20 cellular contexts compared by ENCODE assay signal in genomic region chr10:62652114-62652513, GRCh38.
DNase-seq lines count a peak whose midpoint lies in the region; ATAC-seq, FAIRE-seq and TF ChIP-seq lines count a peak whose summit lies in the region.
"Had no signal": no experiment of that assay in that cellular context is flagged by ENCODE, and none has a peak within 500 bp of the region (broad histone marks: within the 10 kb centered on the region; RNA-seq: fewer than 3 reads in every experiment).

No MANE protein-coding gene starts in this region.

- TF ChIP-seq EP300 in GM12878 (IDR thresholded peaks at IDR 0.05; ENCODE audit: borderline replicate concordance in 1 of 2, control insufficient read depth in 1 of 2, low read depth in 2 of 2, low read length in 2 of 2) = no peak

- H3K36me3 Mint-ChIP-seq in stimulated activated memory B cell treated with anti-CD40 and anti-IgM and Interleukin-4, amounts not matched to agents 10 μg/mL and 1 μg/mL and 100 μg/mL, for 72 hours = no peaks in the 10 kb centered on the region

- H3K9me3 ChIP-seq in GM12878 (replicated peaks; ENCODE audit: control insufficient read depth, insufficient read depth, low read length) = peaks cover 5% of the 10 kb centered on the region; the same call in 2 of the 3 replicates
- H3K9me3 ChIP-seq: esophagus muscularis mucosa, transverse colon had no signal

- TF ChIP-seq POLR2A in GM12878 (IDR thresholded peaks at IDR 0.05; ENCODE audit: low read depth, low read length) = no peak

- no peak overlapping the region; the same call in 1 of the 2 replicates for H3K27ac ChIP-seq in GM12878 (ENCODE audit: control insufficient read depth, insufficient read depth)
- H3K27ac ChIP-seq: esophagus muscularis mucosa, hepatocyte, transverse colon had no signal

- H3K4me2 ChIP-seq in GM12878 (ENCODE audit: control insufficient read depth, insufficient read depth) = peak overlapping the region; percentile 56; the same call in 1 of the 2 replicates
- H3K4me2 ChIP-seq: hepatocyte had no signal

- no peaks in the 10 kb centered on the region for H3K27me3 ChIP-seq in GM12878 (replicated peaks in 1 of 2; ENCODE audit: control insufficient read depth in 2 of 2, insufficient read depth in 2 of 2, low read length in 1 of 2)
- H3K27me3 ChIP-seq: esophagus muscularis mucosa, hepatocyte, transverse colon had no signal

- SMC1A ChIA-PET in GM12878 (lab: Charles Lee; ENCODE audit: uncharacterized antibody, unreplicated experiment) = interaction anchor here (0.6 to 12.8 kb wide), 10 partner anchors 8 to 164 kb away, joined by 3 to 329 read pairs (median 4); partner anchors contain the start of gene EGR2

- H3K9me3 Mint-ChIP-seq in stimulated activated memory B cell treated with anti-CD40 and anti-IgM and Interleukin-4, amounts not matched to agents 10 μg/mL and 1 μg/mL and 100 μg/mL, for 72 hours = peaks cover 3% of the 10 kb centered on the region

- H3K9ac ChIP-seq in GM12878 (ENCODE audit: control insufficient read depth, insufficient read depth, low read length) = no peak overlapping the region

- CTCF ChIA-PET in GM12878 (lab: Yijun Ruan, JAX) = interaction anchor here (1.3 to 6.8 kb wide), 4 partner anchors 15 to 166 kb away, joined by 4 to 64 read pairs (median 23); no protein-coding TSS in a partner anchor

- H3K36me3 ChIP-seq in GM12878 (ENCODE audit: control insufficient read depth in 2 of 2, insufficient read depth in 2 of 2, low read length in 1 of 2) = no peaks in the 10 kb centered on the region
- H3K36me3 ChIP-seq: esophagus muscularis mucosa, transverse colon had no signal

- peak; percentile 20 for DNase-seq in activated CD4-positive, alpha-beta T cell treated with anti-CD3 and anti-CD28 coated beads for 48 hours
- DNase-seq in activated CD4-positive, alpha-beta T cell treated with anti-CD3 and anti-CD28 coated beads for 4 hours = no peak
- peak; percentile 73 for DNase-seq in LHCN-M2 (ENCODE audit: low read depth)
- DNase-seq in GM12878 (ENCODE audit: low read depth, low spot score) = no peak
- no peak for DNase-seq in Right ventricle myocardium superior
- DNase-seq: activated CD8-positive, alpha-beta memory T cell treated with anti-CD3 and anti-CD28 coated beads for 24 hours; activated naive CD4-positive, alpha-beta T cell; NCI-H1105 treated with DMSO at 0.1 percent for 48 hours; NCI-H2171; NK-92 treated with Interleukin-12 subunit alpha and Interleukin-12 subunit beta, amount 100 ng/mL, for 24 hours; nucleus accumbens; stimulated activated CD4-positive, alpha-beta T cell treated with anti-CD3 and anti-CD28 coated beads, Interleukin-4, amount 100 ng/mL, for 24 hours; transverse colon had no signal

- no peak for FAIRE-seq in GM12878 (lab: Jason Lieb, UNC)

- POLR2A ChIA-PET in GM12878 (lab: Charles Lee) = interaction anchor here (0.7 to 7.1 kb wide), 3 partner anchors 13 to 557 kb away, joined by 3 to 59 read pairs (median 8); no protein-coding TSS in a partner anchor

- in situ Hi-C loops in GM12878 (cut with MboI) = no loop called here

- TF ChIP-seq RAD21 in GM12878 (IDR thresholded peaks at IDR 0.05; ENCODE audit: insufficient read depth, low read depth, low read length) = no peak

- ATAC-seq in GM12878 (no peak), Right ventricle myocardium superior (ENCODE audit: poor library complexity) (no peak), GM19452 (IDR thresholded peaks at IDR 0.05; ENCODE audit: unreplicated experiment) (no peak), GM18861 (IDR thresholded peaks at IDR 0.05; ENCODE audit: unreplicated experiment) (no peak)
- no peak for ATAC-seq in stimulated activated memory B cell treated with anti-CD40 and anti-IgM and Interleukin-4, amounts not matched to agents 10 μg/mL and 1 μg/mL and 100 μg/mL, for 72 hours
- ATAC-seq: Right ventricle myocardium inferior, sciatic nerve had no signal

- no peaks in the 10 kb centered on the region for H3K27me3 Mint-ChIP-seq in stimulated activated memory B cell treated with anti-CD40 and anti-IgM and Interleukin-4, amounts not matched to agents 10 μg/mL and 1 μg/mL and 100 μg/mL, for 72 hours

- 71% methylated on average over 2 of the region's 2 CpGs for WGBS in GM12878 (ENCODE audit: insufficient coverage, insufficient replicate concordance, low lambda C conversion rate, missing lambda C conversion rate)

- peaks cover 83% of the 10 kb centered on the region for H3K4me1 Mint-ChIP-seq in stimulated activated memory B cell treated with anti-CD40 and anti-IgM and Interleukin-4, amounts not matched to agents 10 μg/mL and 1 μg/mL and 100 μg/mL, for 72 hours

- H3K4me1 ChIP-seq in GM12878 (ENCODE audit: control insufficient read depth, insufficient read depth, low read length) = peaks cover 60% of the 10 kb centered on the region
- H3K4me1 ChIP-seq: esophagus muscularis mucosa, transverse colon had no signal

- H3K4me3 Mint-ChIP-seq in stimulated activated memory B cell treated with anti-CD40 and anti-IgM and Interleukin-4, amounts not matched to agents 10 μg/mL and 1 μg/mL and 100 μg/mL, for 72 hours = no peak overlapping the region

- no peak overlapping the region for H3K4me3 ChIP-seq in GM12878
- H3K4me3 ChIP-seq: esophagus muscularis mucosa, hepatocyte, transverse colon had no signal

- H2AFZ ChIP-seq in GM12878 (ENCODE audit: control insufficient read depth, low read depth, low read length) = no peak overlapping the region
- H2AFZ ChIP-seq: hepatocyte had no signal

- no TSS peak for BruUV-seq in GM12878 (replicated peaks; lab: Mats Ljungman, UMichigan)

- no peaks in the 10 kb centered on the region for H4K20me1 ChIP-seq in GM12878 (ENCODE audit: control insufficient read depth, insufficient read depth)

- peak overlapping the region; percentile 78 for H3K27ac Mint-ChIP-seq in stimulated activated memory B cell treated with anti-CD40 and anti-IgM and Interleukin-4, amounts not matched to agents 10 μg/mL and 1 μg/mL and 100 μg/mL, for 72 hours

- RAD21 ChIA-PET in GM12878 (lab: Charles Lee; ENCODE audit: unreplicated experiment) = interaction anchor here (1.0 to 9.0 kb wide), 5 partner anchors 13 to 127 kb away, joined by 3 to 97 read pairs (median 3); no protein-coding TSS in a partner anchor

- intact Hi-C loops in GM12878 (cut with micrococcal nuclease; ENCODE audit: unreplicated experiment) (no loop called here), Right ventricle myocardium superior (cut with DNase I) (no loop called here)

- no peaks in the 10 kb centered on the region for H3K79me2 ChIP-seq in GM12878 (ENCODE audit: control insufficient read depth, insufficient read depth, low read length)
- H3K79me2 ChIP-seq: hepatocyte had no signal

- no peak for TF ChIP-seq CTCF in GM12878 (IDR thresholded peaks at IDR 0.05 in 2 of 3, conservative IDR thresholded peaks at IDR 0.05 in 1 of 3; ENCODE audit: control insufficient read depth in 2 of 3, extremely low read depth in 1 of 3, insufficient read depth in 1 of 3, low read depth in 3 of 3, low read length in 3 of 3)

TF ChIP-seq in GM12878, 131 proteins besides CTCF, POLR2A, EP300 and RAD21:
- TF ChIP-seq SUPT20H (IDR thresholded peaks at IDR 0.05; ENCODE audit: borderline replicate concordance, control insufficient read depth, low read depth, low read length) (no peak), BCL3 (IDR thresholded peaks at IDR 0.05; ENCODE audit: borderline replicate concordance, insufficient read depth, low read depth, low read length, poor library complexity, severe bottlenecking) (no peak), NBN (IDR thresholded peaks at IDR 0.05) (no peak), MTA3 (IDR thresholded peaks at IDR 0.05; ENCODE audit: borderline replicate concordance, low read length) (no peak), TCF12 (IDR thresholded peaks at IDR 0.05; ENCODE audit: low read depth, low read length) (no peak)

Comparison
In these comparisons a context has a peak if more than half of its experiments do, and no peak if none do; other contexts are left out.
1. DNase-seq: peak in activated CD4-positive, alpha-beta T cell treated with anti-CD3 and anti-CD28 coated beads for 48 hours (single experiment) and LHCN-M2 (single experiment); none in activated CD4-positive, alpha-beta T cell treated with anti-CD3 and anti-CD28 coated beads for 4 hours (0 of 2), GM12878 (single experiment) and Right ventricle myocardium superior (single experiment).